ENCODE assay signal across 38 cellular contexts in the genomic region with DNA sequence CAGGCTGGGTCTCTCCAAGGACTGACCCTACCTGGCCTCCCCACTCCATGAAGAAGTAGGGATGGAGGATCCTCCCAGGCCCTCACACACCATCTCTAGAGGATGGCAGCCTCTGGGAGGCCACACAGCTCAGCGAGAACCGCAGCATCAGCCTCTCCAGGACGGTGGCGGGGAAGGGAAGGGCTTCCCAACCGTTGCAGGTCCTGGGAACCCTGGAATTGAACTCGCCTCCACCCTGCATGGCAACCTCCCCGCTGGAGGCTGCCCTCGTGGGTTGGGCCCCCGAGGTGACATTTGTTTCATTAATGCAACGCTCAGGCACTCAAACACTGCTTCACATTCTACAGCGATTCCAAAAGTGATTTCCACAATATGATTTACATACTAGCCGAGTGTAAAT. TPM values are rescaled to one million over a fixed set of nuclear protein-coding genes. Genes with fewer than 3 reads are reported as not detected.
"Had no signal": no experiment of that assay in that cellular context is flagged by ENCODE, and none has a peak within 500 bp of the region (broad histone marks: within the 10 kb centered on the region; RNA-seq: fewer than 3 reads in every experiment).

No MANE protein-coding gene starts in this region.

- DNase-seq: activated CD4-positive, alpha-beta memory T cell treated with anti-CD3 and anti-CD28 coated beads, Interleukin-2, amount 10 ng/mL, durations not matched to agents 7 days and 5 days; activated CD4-positive, alpha-beta T cell treated with anti-CD3 and anti-CD28 coated beads for 1 hour; activated CD4-positive, alpha-beta T cell treated with anti-CD3 and anti-CD28 coated beads for 36 hours; activated CD4-positive, alpha-beta T cell treated with anti-CD3 and anti-CD28 coated beads for 48 hours; activated CD4-positive, alpha-beta T cell treated with anti-CD3 and anti-CD28 coated beads, Interleukin-2, amount 10 ng/mL, durations not matched to agents 7 days and 5 days; activated CD4-positive, alpha-beta T cell treated with anti-CD3 and anti-CD28 coated beads, Interleukin-2, amount 50 U/mL, for 48 hours; activated CD4-positive, CD25-positive, alpha-beta regulatory T cell; activated CD8-positive, alpha-beta memory T cell treated with anti-CD3 and anti-CD28 coated beads for 24 hours; activated CD8-positive, alpha-beta memory T cell treated with anti-CD3 and anti-CD28 coated beads, Interleukin-2, amount 50 U/mL, for 4 hours; activated CD8-positive, alpha-beta T cell treated with anti-CD3 and anti-CD28 coated beads, Interleukin-2, amount 10 ng/mL, durations not matched to agents 7 days and 5 days; activated gamma-delta T cell treated with Interleukin-2 at 50 U/mL for 16 hours; activated naive CD4-positive, alpha-beta T cell; activated naive CD4-positive, alpha-beta T cell treated with anti-CD3 and anti-CD28 coated beads for 36 hours; activated naive CD4-positive, alpha-beta T cell treated with anti-CD3 and anti-CD28 coated beads, Interleukin-2, amount 50 U/mL, for 16 hours; activated naive CD8-positive, alpha-beta T cell treated with anti-CD3 and anti-CD28 coated beads for 36 hours; activated T-cell treated with anti-CD3 and anti-CD28 coated beads for 4 hours; activated T-cell treated with anti-CD3 and anti-CD28 coated beads, Interleukin-2, amount 50 U/mL, for 1 hour; activated T-cell treated with anti-CD3 and anti-CD28 coated beads, Interleukin-2, amount 50 U/mL, for 4 hours; activated T-cell treated with anti-CD3 and anti-CD28 coated beads, Interleukin-2, amount 50 U/mL, for 72 hours; adrenal gland; amniotic stem cell; aorta; body of pancreas; brain microvascular endothelial cell; central memory CD4-positive, alpha-beta T cell; SW 1271; T-helper 1 cell; T-helper 2 cell; T-helper 9 cell; WERI-Rb-1 had no signal

- H3K9me3 ChIP-seq: adrenal gland, body of pancreas, breast epithelium had no signal

- H3K4me3 ChIP-seq: adrenal gland, body of pancreas, breast epithelium had no signal

- H3K27me3 ChIP-seq: body of pancreas, brain microvascular endothelial cell, breast epithelium had no signal

- H3K27ac ChIP-seq: adrenal gland, body of pancreas, brain microvascular endothelial cell, breast epithelium, WERI-Rb-1 had no signal

- ATAC-seq: activated CD4-positive, alpha-beta T cell treated with anti-CD3 and anti-CD28 coated beads for 36 hours; activated CD4-positive, CD25-positive, alpha-beta regulatory T cell treated with anti-CD3 and anti-CD28 coated beads, Interleukin-2, amount 50 U/mL, for 24 hours; activated CD8-positive, alpha-beta T cell treated with anti-CD3 and anti-CD28 coated beads, Interleukin-2, amount 10 ng/mL, durations not matched to agents 7 days and 5 days; activated naive CD4-positive, alpha-beta T cell treated with anti-CD3 and anti-CD28 coated beads, Interleukin-2, amount 50 U/mL, for 72 hours; activated T-cell treated with anti-CD3 and anti-CD28 coated beads, Interleukin-2, amount 50 U/mL, for 4 hours; activated T-cell treated with anti-CD3 and anti-CD28 coated beads, Interleukin-2, amount 50 U/mL, for 72 hours; activated T-helper 17 cell treated with anti-CD3 and anti-CD28 coated beads, Interleukin-2, amount 50 U/mL, for 72 hours; body of pancreas; WTC11 had no signal

- H3K4me1 ChIP-seq: adrenal gland, body of pancreas, breast epithelium had no signal

- FAIRE-seq: astrocyte, TTC549 had no signal

- H3K36me3 ChIP-seq: adrenal gland, brain microvascular endothelial cell, breast epithelium, WERI-Rb-1 had no signal

RNA-seq across cellular contexts. Expression of a gene that starts 58.5 kb away (rescaled TPM):
- total RNA-seq: activated CD4-positive, alpha-beta memory T cell treated with anti-CD3 and anti-CD28 coated beads, Interleukin-2, amount 10 ng/mL, durations not matched to agents 7 days and 5 days; activated CD4-positive, alpha-beta T cell treated with anti-CD3 and anti-CD28 coated beads for 36 hours; activated CD4-positive, alpha-beta T cell treated with anti-CD3 and anti-CD28 coated beads, Interleukin-2, amount 10 ng/mL, durations not matched to agents 7 days and 5 days; activated CD8-positive, alpha-beta T cell treated with anti-CD3 and anti-CD28 coated beads, Interleukin-2, amount 10 ng/mL, durations not matched to agents 7 days and 5 days; activated naive CD4-positive, alpha-beta T cell treated with anti-CD3 and anti-CD28 coated beads for 36 hours; activated naive CD4-positive, alpha-beta T cell treated with anti-CD3 and anti-CD28 coated beads, Interleukin-2, amount 50 U/mL, for 72 hours; activated naive CD8-positive, alpha-beta T cell treated with anti-CD3 and anti-CD28 coated beads for 36 hours; activated T-cell treated with anti-CD3 and anti-CD28 coated beads, Interleukin-2, amount 50 U/mL, for 4 hours; activated T-cell treated with anti-CD3 and anti-CD28 coated beads, Interleukin-2, amount 50 U/mL, for 72 hours; activated T-helper 1 cell treated with anti-CD3 and anti-CD28 coated beads, Interleukin-12 subunit alpha, Interleukin-12 subunit beta, Interleukin-2, Interleukin-4 antibody, amounts not matched to agents 30 ng/mL and 10 ng/mL and 1 ng/mL, durations not matched to agents 14 hours and 24 hours and 36 hours; activated T-helper 17 cell treated with anti-CD3 and anti-CD28 coated beads, Interleukin-2, amount 50 U/mL, for 72 hours had no signal
